ENCODE assay signal across 1 cellular context in genomic region chr6:89638320-89639195, GRCh38.
TF ChIP-seq lines count a peak whose summit lies in the region.

LYRM2 (minus strand) TSS chr6:89638747; CDS start chr6:89638716, 31 bp downstream.

TF ChIP-seq in HCT116, 20 proteins besides CTCF, POLR2A, EP300 and RAD21 (continued from another document):
- TF ChIP-seq REST (IDR thresholded peaks at IDR 0.05; ENCODE audit: low read depth) (no peak), EZH2 (IDR thresholded peaks at IDR 0.05) (no peak), CEBPB (IDR thresholded peaks at IDR 0.05; ENCODE audit: low read depth) (no peak), JUND (IDR thresholded peaks at IDR 0.05) (no peak), SIN3A (IDR thresholded peaks at IDR 0.05; ENCODE audit: low read depth) (peak; percentile 74; the same call in 1 of the 2 replicates), EGR1 (IDR thresholded peaks at IDR 0.05; ENCODE audit: low read depth) (no peak)
